In genomic region chr6:45253457-45253856, GRCh38 we compare ENCODE assay signal across 1 cellular context.
TF ChIP-seq lines count a peak whose summit lies in the region.

No MANE protein-coding gene starts in this region.

TF ChIP-seq in GM23338, 12 proteins besides CTCF, POLR2A, EP300 and RAD21 (continued from another document):
- no peak for TF ChIP-seq ZNF462 (CRISPR knock-in tag; IDR thresholded peaks at IDR 0.05)
